ENCODE assay signal across 21 cellular contexts in genomic region chr15:66625531-66625930, GRCh38. TPM values are rescaled to one million over a fixed set of nuclear protein-coding genes. Genes with fewer than 3 reads are reported as not detected.
A peak's percentile ranks its signal among the peaks of the same experiment; 100 is the strongest.
DNase-seq lines count a peak whose midpoint lies in the region; FAIRE-seq and TF ChIP-seq lines count a peak whose summit lies in the region.
"Had no signal": no experiment of that assay in that cellular context is flagged by ENCODE, and none has a peak within 500 bp of the region (broad histone marks: within the 10 kb centered on the region; RNA-seq: fewer than 3 reads in every experiment).

No MANE protein-coding gene starts in this region.

- H3K56ac ChIP-seq in H1 (replicated peaks; ENCODE audit: insufficient read length, low read depth, low read length): no peak overlapping the region

- H3K36me3 Mint-ChIP-seq in chondrocyte (ENCODE audit: low read depth): no peaks in the 10 kb centered on the region
- H3K36me3 Mint-ChIP-seq: CD4-positive, CD25-positive, alpha-beta regulatory T cell; CD8-positive, alpha-beta memory T cell had no signal

- no peak overlapping the region for H3K27ac Mint-ChIP-seq in chondrocyte (ENCODE audit: unreplicated experiment)
- H3K27ac Mint-ChIP-seq: CD4-positive, CD25-positive, alpha-beta regulatory T cell; CD8-positive, alpha-beta memory T cell had no signal

- no peak overlapping the region for H4K8ac ChIP-seq in H1 (ENCODE audit: extremely low read depth, insufficient read depth, low read length)

- POLR2A ChIA-PET in H1 (lab: Charles Lee; ENCODE audit: partially characterized antibody): interaction anchor here (0.8 kb wide), 1 partner anchor 152 kb away, joined by 3 read pairs; no protein-coding TSS in a partner anchor

- in situ Hi-C loops in HAP-1 (cut with MboI; ENCODE audit: low sequenced_read_pairs): no loop called here

- H3K4me3 Mint-ChIP-seq in chondrocyte (ENCODE audit: unreplicated experiment): no peak overlapping the region
- H3K4me3 Mint-ChIP-seq: CD4-positive, CD25-positive, alpha-beta regulatory T cell; CD8-positive, alpha-beta memory T cell had no signal

- no peak overlapping the region for H3K14ac ChIP-seq in H1 (ENCODE audit: insufficient read length)

- no peaks in the 10 kb centered on the region for H3K9me3 Mint-ChIP-seq in chondrocyte (ENCODE audit: low read depth)
- H3K9me3 Mint-ChIP-seq: CD4-positive, CD25-positive, alpha-beta regulatory T cell; CD8-positive, alpha-beta memory T cell had no signal

- DNase-seq in HAP-1 (ENCODE audit: low spot score in 2 of 2) (peak; percentile 59 to 95), NCI-H526 treated with DMSO at 0.1 percent for 48 hours (lab: John Stamatoyannopoulos, UW) (peak; percentile 36), H1 (ENCODE audit: low read depth in 1 of 2, low spot score in 2 of 2) (no peak), activated gamma-delta T cell (lab: John Stamatoyannopoulos, UW) (no peak), chondrocyte (ENCODE audit: low spot score) (no peak)
- DNase-seq in stimulated activated CD4-positive, alpha-beta T cell treated with anti-CD3 and anti-CD28 coated beads, Interleukin-4, amount 100 ng/mL, for 1 hour: no peak
- DNase-seq: BE2C; C1 segment of cervical spinal cord; CD4-positive, CD25-positive, alpha-beta regulatory T cell; CD8-positive, alpha-beta memory T cell; COR-L47; DMS 273 treated with DMSO at 0.1 percent for 48 hours; DMS53; DND-41; EL; IMR-90; KBM-7 had no signal

- H3K4ac ChIP-seq in H1 (replicated peaks; ENCODE audit: insufficient read length, low read depth, low read length): no peak overlapping the region

- H3K27me3 ChIP-seq in HAP-1 (ENCODE audit: low read depth) (no peaks in the 10 kb centered on the region), H1 (replicated peaks in 1 of 4; ENCODE audit: control insufficient read depth in 3 of 4, extremely low read depth in 1 of 4, insufficient read depth in 3 of 4, low read length in 3 of 4) (peaks cover 0 to 5% (median 1%) of the 10 kb centered on the region in 4 experiments; a peak in 4 of 7 replicates)
- H3K27me3 ChIP-seq: BE2C had no signal

- TF ChIP-seq EP300 in H1 (IDR thresholded peaks at IDR 0.05; ENCODE audit: borderline replicate concordance in 1 of 2, low read depth in 2 of 2, low read length in 2 of 2): no peak

- H2BK5ac ChIP-seq in H1 (ENCODE audit: low read depth, low read length): peak overlapping the region; percentile 2; the same call in 1 of the 2 replicates

- no peaks in the 10 kb centered on the region for H3K79me1 ChIP-seq in H1 (ENCODE audit: low read depth, low read length)

- no peak overlapping the region for H3K23ac ChIP-seq in H1 (ENCODE audit: insufficient read length)

- no peak for FAIRE-seq in H1 (lab: Jason Lieb, UNC)
- FAIRE-seq: GM12878, GM19239, H54 had no signal

- CTCF ChIA-PET in H1 (lab: Charles Lee; ENCODE audit: partially characterized antibody): interaction anchor here (1.2 to 1.8 kb wide), 2 partner anchors 37 to 81 kb away, joined by 3 to 4 read pairs; no protein-coding TSS in a partner anchor

- TF ChIP-seq CTCF in H1 (IDR thresholded peaks at IDR 0.05; ENCODE audit: control extremely low read depth in 1 of 3, insufficient read depth in 1 of 3, low read depth in 1 of 3, low read length in 3 of 3): no peak
- no peak for TF ChIP-seq CTCF in chondrocyte (IDR thresholded peaks at IDR 0.05)

- 0 out of 2 replicates have a peak overlapping the region, but pooled peaks have one; percentile 9 for H2BK20ac ChIP-seq in H1 (ENCODE audit: low read length)

- WGBS in H1 (ENCODE audit: extremely low coverage in 1 of 2, insufficient coverage in 1 of 2, insufficient read length in 1 of 2, insufficient replicate concordance in 2 of 2, low coverage in 1 of 2, low lambda C conversion rate in 2 of 2, missing lambda C conversion rate in 1 of 2), 2 experiments: 48% methylated on average over 1 of the region's 1 CpG; no CpG with 5 or more reads in 1 of the 2 experiments

- no peaks in the 10 kb centered on the region for H3K36me3 ChIP-seq in HAP-1 (replicated peaks)
- no peaks in the 10 kb centered on the region for H3K36me3 ChIP-seq in H1 (ENCODE audit: control insufficient read depth in 2 of 4, insufficient read depth in 4 of 4, low read length in 3 of 4)

- H2AK5ac ChIP-seq in H1 (ENCODE audit: low read depth, low read length): no peak overlapping the region

- no peaks in the 10 kb centered on the region for H3K27me3 Mint-ChIP-seq in chondrocyte (ENCODE audit: low read depth)

- H3K4me1 ChIP-seq in HAP-1: peaks cover 29% of the 10 kb centered on the region
- peaks cover 14 to 29% (median 26%) of the 10 kb centered on the region in 4 experiments for H3K4me1 ChIP-seq in H1 (replicated peaks in 1 of 4; ENCODE audit: control insufficient read depth in 3 of 4, insufficient read depth in 4 of 4, low read length in 3 of 4)

- H3K4me2 ChIP-seq in H1 (ENCODE audit: insufficient read depth in 1 of 2, low read depth in 2 of 2, low read length in 2 of 2): peak overlapping the region; percentile 1 to 9; a peak in 1 of 4 replicates

- no peak overlapping the region for H4K5ac ChIP-seq in H1 (ENCODE audit: insufficient read length, low read depth, low read length)

- H3K4me3 ChIP-seq in HAP-1: no peak overlapping the region
- peak overlapping the region in 1 of 4 experiments; percentile 4; a peak in 1 of 8 replicates for H3K4me3 ChIP-seq in H1 (ENCODE audit: extremely low read depth in 1 of 4, insufficient read depth in 2 of 4, low read depth in 3 of 4, low read length in 4 of 4)
- H3K4me3 ChIP-seq: GM12878 had no signal

- H3K23me2 ChIP-seq in H1 (ENCODE audit: low read depth, low read length): no peaks in the 10 kb centered on the region; the same call in 1 of the 2 replicates

- H3K27ac ChIP-seq in H1 (ENCODE audit: low read depth, low read length): no peak overlapping the region
- H3K27ac ChIP-seq: HL-60 had no signal

- H3K9ac ChIP-seq in H1 (replicated peaks in 1 of 4; ENCODE audit: extremely low read depth in 1 of 4, low read depth in 3 of 4, low read length in 3 of 4): no peak overlapping the region

- H3K79me2 ChIP-seq in H1 (ENCODE audit: control insufficient read depth in 1 of 2, insufficient read depth in 2 of 2, low read length in 2 of 2): no peaks in the 10 kb centered on the region

- no peak overlapping the region for H2AFZ ChIP-seq in H1 (ENCODE audit: low read length)

- H2BK120ac ChIP-seq in H1 (replicated peaks; ENCODE audit: low read depth, low read length): no peak overlapping the region

- H2BK12ac ChIP-seq in H1 (ENCODE audit: low read depth, low read length): no peak overlapping the region

- no peak overlapping the region for H4K91ac ChIP-seq in H1 (replicated peaks; ENCODE audit: insufficient read length, low read length)

- TF ChIP-seq RAD21 in H1 (IDR thresholded peaks at IDR 0.05 in 1 of 2, conservative IDR thresholded peaks at IDR 0.05 in 1 of 2; ENCODE audit: low read depth in 2 of 2, low read length in 2 of 2): no peak

- TF ChIP-seq POLR2A in H1 (IDR thresholded peaks at IDR 0.05; ENCODE audit: control extremely low read depth in 1 of 2, low read depth in 2 of 2, low read length in 2 of 2): no peak

- peaks cover 26% of the 10 kb centered on the region for H3K4me1 Mint-ChIP-seq in chondrocyte (ENCODE audit: low read depth)
- H3K4me1 Mint-ChIP-seq: CD8-positive, alpha-beta memory T cell had no signal

- H3K18ac ChIP-seq in H1 (ENCODE audit: extremely low read depth, low read length): no peak overlapping the region

- no peaks in the 10 kb centered on the region for H4K20me1 ChIP-seq in H1 (replicated peaks in 1 of 2; ENCODE audit: control insufficient read depth in 1 of 2, insufficient read depth in 2 of 2, low read length in 2 of 2)

- H2BK15ac ChIP-seq in H1 (ENCODE audit: low read length): no peak overlapping the region

- H3K9me3 ChIP-seq in HAP-1: no peaks in the 10 kb centered on the region
- no peaks in the 10 kb centered on the region for H3K9me3 ChIP-seq in H1 (ENCODE audit: insufficient read depth in 2 of 2, low read depth in 1 of 2, low read length in 1 of 2)
- H3K9me3 ChIP-seq: BE2C had no signal

TF ChIP-seq in H1, 55 proteins besides CTCF, POLR2A, EP300 and RAD21:
- TF ChIP-seq SUZ12 (IDR thresholded peaks at IDR 0.05; ENCODE audit: low read length) (no peak), NANOG (IDR thresholded peaks at IDR 0.05; ENCODE audit: insufficient read depth, low read depth, low read length, poor library complexity, severe bottlenecking) (no peak), RFX5 (IDR thresholded peaks at IDR 0.05; ENCODE audit: borderline replicate concordance, low read depth, low read length) (no peak), SRF (IDR thresholded peaks at IDR 0.05; ENCODE audit: low read depth, low read length) (no peak), HDAC2 (IDR thresholded peaks at IDR 0.05; ENCODE audit: borderline replicate concordance in 1 of 2, low read depth in 2 of 2, low read length in 2 of 2) (no peak), NRF1 (IDR thresholded peaks at IDR 0.05; ENCODE audit: low read depth, low read length) (no peak), RBBP5 (IDR thresholded peaks at IDR 0.05; ENCODE audit: borderline replicate concordance, low read depth, low read length) (no peak), FOSL1 (IDR thresholded peaks at IDR 0.05; ENCODE audit: insufficient read depth, low read depth, low read length) (no peak), TAF7 (optimal IDR thresholded peaks at IDR 0.05; ENCODE audit: borderline replicate concordance, low read depth, low read length) (no peak), SIN3A (conservative IDR thresholded peaks at IDR 0.05 in 1 of 2, IDR thresholded peaks at IDR 0.05 in 1 of 2; ENCODE audit: low read depth in 1 of 2, low read length in 2 of 2) (no peak)

RNA-seq across cellular contexts. Expression of gene LCTL, which starts 59.7 kb away (rescaled TPM):
- 6.2 and 6.4 TPM in 2 replicates for total RNA-seq in H1 (2021; fragmentation: NEBNext Ultra II Directional; extraction: Animal tissue kit (Norgen Biotek cat#: 25700))
- 5.5 and 7.1 TPM in 2 replicates for polyA plus RNA-seq in H1 (2011; rRNA removed)
- 7.7 TPM for polyA plus RNA-seq in H1 (2011; cell fraction: cytosol; rRNA removed)
- 7.3 TPM for polyA plus RNA-seq in H1 (2011; cell fraction: nucleus; rRNA removed)
- polyA plus RNA-seq in H1 (2012, experiment 1 of 2): 4.2 to 5.3 TPM (median 4.7 TPM) in 4 replicates
- polyA plus RNA-seq in H1 (2012, experiment 2 of 2): 1.6 TPM
- polyA plus RNA-seq in H1 (2013, experiment 1 of 2): 3.0 TPM
- polyA plus RNA-seq in H1 (2013, experiment 2 of 2): 2.6 TPM
- polyA minus RNA-seq in H1 (2011; rRNA and poly(A)+ RNA removed): 4.5 and 5.4 TPM in 2 replicates
- 2.4 TPM for polyA minus RNA-seq in H1 (2011; cell fraction: cytosol; rRNA and poly(A)+ RNA removed)
- polyA minus RNA-seq in H1 (2011; cell fraction: nucleus; rRNA and poly(A)+ RNA removed): 3.3 TPM
- total RNA-seq in chondrocyte: 0.31 to 0.50 TPM (median 0.31 TPM) in 3 replicates
- total RNA-seq: CD4-positive, CD25-positive, alpha-beta regulatory T cell; CD8-positive, alpha-beta memory T cell; GM12878 had no signal
- polyA plus RNA-seq: CD8-positive, alpha-beta memory T cell had no signal

Comparison
In these comparisons a context has a peak if more than half of its experiments do, and no peak if none do; other contexts are left out.
1. DNase-seq: peak in HAP-1 (2 of 2) and NCI-H526 treated with DMSO at 0.1 percent for 48 hours (single experiment); none in H1 (0 of 2), activated gamma-delta T cell (single experiment), stimulated activated CD4-positive, alpha-beta T cell treated with anti-CD3 and anti-CD28 coated beads, Interleukin-4, amount 100 ng/mL, for 1 hour (single experiment) and chondrocyte (single experiment).